Comparison of ENCODE assay signal across 19 cellular contexts in the genomic region with DNA sequence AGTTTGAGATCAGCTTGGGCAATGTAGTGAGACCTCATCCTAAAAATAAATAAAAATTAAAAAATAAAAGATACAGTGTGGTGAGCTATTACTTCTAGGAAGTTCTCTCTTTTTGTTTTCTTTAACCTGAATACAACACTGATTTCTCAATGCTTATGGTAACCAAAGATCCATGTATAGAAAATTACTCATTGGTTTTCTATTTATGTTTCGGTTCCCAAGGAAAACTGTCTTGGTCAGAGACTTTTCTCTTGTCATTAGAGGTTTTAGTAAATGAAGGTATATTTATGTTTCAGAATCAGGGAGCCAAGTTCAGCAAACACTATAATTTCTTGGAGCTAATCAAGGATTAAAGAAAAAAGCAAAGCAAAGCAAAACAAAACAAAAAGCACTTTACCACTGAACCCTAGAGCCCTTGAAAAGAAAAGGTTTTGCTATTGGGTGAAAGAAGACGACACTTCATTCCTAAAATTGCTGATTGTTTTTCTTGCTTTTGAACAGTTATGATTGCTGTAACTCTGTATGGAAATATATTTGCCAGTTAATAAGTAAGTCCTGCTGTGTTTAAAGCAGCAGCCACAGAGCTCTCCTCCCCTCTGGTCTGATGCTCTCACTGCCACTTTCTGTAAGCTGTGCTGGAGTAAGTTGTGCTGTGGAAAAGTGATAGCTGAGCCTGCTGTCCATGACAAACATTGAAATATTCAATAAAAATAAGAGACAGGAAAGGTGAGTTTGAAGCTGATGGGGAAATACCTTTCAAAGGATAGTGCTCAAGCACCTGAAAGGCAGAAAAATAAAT.
"Had no signal": no experiment of that assay in that cellular context is flagged by ENCODE, and none has a peak within 500 bp of the region (broad histone marks: within the 10 kb centered on the region; RNA-seq: fewer than 3 reads in every experiment).

No MANE protein-coding gene starts in this region.

- H3K4me3 ChIP-seq: coronary artery, gastrocnemius medialis, heart right ventricle, mucosa of descending colon, transverse colon had no signal

- ATAC-seq: activated T-helper 17 cell treated with anti-CD3 and anti-CD28 coated beads, Interleukin-2, amount 50 U/mL, for 72 hours; gastrocnemius medialis; left colon; mucosa of descending colon; naive thymus-derived CD4-positive, alpha-beta T cell; SK-N-SH treated with all-trans-retinoic acid at 6 μM for 48 hours had no signal

- H3K27me3 ChIP-seq: gastrocnemius medialis, heart right ventricle, transverse colon had no signal

- DNase-seq: activated CD4-positive, alpha-beta T cell treated with anti-CD3 and anti-CD28 coated beads for 1 hour; activated CD4-positive, alpha-beta T cell treated with anti-CD3 and anti-CD28 coated beads, Interleukin-2, amount 50 U/mL, for 4 hours; activated naive CD4-positive, alpha-beta T cell treated with anti-CD3 and anti-CD28 coated beads, Interleukin-2, amount 50 U/mL, for 16 hours; caudate nucleus; effector CD4-positive, alpha-beta T cell; gastrocnemius medialis; heart right ventricle; left colon; mucosa of descending colon; naive thymus-derived CD4-positive, alpha-beta T cell; posterior cingulate gyrus; stimulated activated CD4-positive, alpha-beta T cell treated with anti-CD3 and anti-CD28 coated beads, Interleukin-2, amount 100 ng/mL, for 48 hours; stimulated activated naive CD4-positive, alpha-beta T cell; T-helper 1 cell; transverse colon had no signal

- H3K9me3 ChIP-seq: gastrocnemius medialis, heart right ventricle, mucosa of descending colon, transverse colon had no signal

- H3K27ac ChIP-seq: coronary artery, gastrocnemius medialis, transverse colon, VCaP had no signal

- H3K4me1 ChIP-seq: gastrocnemius medialis, transverse colon had no signal

- H3K36me3 ChIP-seq: gastrocnemius medialis, heart right ventricle, transverse colon had no signal
